13 cellular contexts compared by ENCODE assay signal in genomic region chr10:6228010-6228511, GRCh38. TPM values are rescaled to one million over a fixed set of nuclear protein-coding genes. Genes with fewer than 3 reads are reported as not detected.
DNase-seq lines count a peak whose midpoint lies in the region; ATAC-seq, FAIRE-seq and TF ChIP-seq lines count a peak whose summit lies in the region.
"Had no signal": no experiment of that assay in that cellular context is flagged by ENCODE, and none has a peak within 500 bp of the region (broad histone marks: within the 10 kb centered on the region; RNA-seq: fewer than 3 reads in every experiment).

No MANE protein-coding gene starts in this region.

- H3K4me3 Mint-ChIP-seq in chondrocyte (ENCODE audit: unreplicated experiment) = peak overlapping the region; percentile 24
- H3K4me3 Mint-ChIP-seq: WTC11 had no signal

- H3K9me3 ChIP-seq in GM23248 (ENCODE audit: low read depth) (no peaks in the 10 kb centered on the region), lower lobe of right lung (no peaks in the 10 kb centered on the region), small intestine (ENCODE audit: control insufficient read depth, low read depth) (no peaks in the 10 kb centered on the region)
- H3K9me3 ChIP-seq: body of pancreas, MG63 had no signal

- H3K4me3 ChIP-seq in GM23248 (no peak overlapping the region), lower lobe of right lung (no peak overlapping the region), small intestine (ENCODE audit: low read depth in 1 of 2, low read length in 2 of 2) (no peak overlapping the region)
- H3K4me3 ChIP-seq: body of pancreas, MG63 had no signal

- intact Hi-C loops in lower lobe of right lung (cut with DNase I) = no loop called here

- peaks cover 17% of the 10 kb centered on the region for H3K4me1 Mint-ChIP-seq in chondrocyte (ENCODE audit: low read depth)
- H3K4me1 Mint-ChIP-seq: WTC11 had no signal

- H2AFZ ChIP-seq in GM23248 = no peak overlapping the region

- no peaks in the 10 kb centered on the region for H3K9me3 Mint-ChIP-seq in chondrocyte (ENCODE audit: low read depth)
- H3K9me3 Mint-ChIP-seq: WTC11 had no signal

- WGBS in GM23248 (ENCODE audit: low coverage in 1 of 2, low lambda C conversion rate in 2 of 2, missing lambda C conversion rate in 2 of 2), 2 experiments = 87 to 93% methylated on average over 20 of the region's 20 CpGs
- 92 to 93% (median 92%) methylated on average over 20 of the region's 20 CpGs for WGBS in small intestine, 3 donors

- no peak for ATAC-seq in lower lobe of right lung
- no peak for ATAC-seq in HG03521 (IDR thresholded peaks at IDR 0.05; ENCODE audit: unreplicated experiment)
- ATAC-seq: body of pancreas, WTC11 had no signal

- H3K4me1 ChIP-seq in GM23248 (ENCODE audit: insufficient read depth) (no peaks in the 10 kb centered on the region), lower lobe of right lung (no peaks in the 10 kb centered on the region), small intestine (ENCODE audit: control insufficient read depth in 2 of 2, insufficient read depth in 1 of 2, low read depth in 1 of 2, low read length in 1 of 2) (no peaks in the 10 kb centered on the region)
- H3K4me1 ChIP-seq: body of pancreas had no signal

- H3K36me3 Mint-ChIP-seq in chondrocyte (ENCODE audit: low read depth) = peaks cover 41% of the 10 kb centered on the region

- H3K36me3 ChIP-seq in GM23248 (ENCODE audit: low read depth) (peaks cover 17% of the 10 kb centered on the region; the same call in 1 of the 2 replicates), lower lobe of right lung (peaks cover 100% of the 10 kb centered on the region), small intestine (ENCODE audit: control insufficient read depth in 2 of 2, insufficient read depth in 2 of 2, low read length in 2 of 2) (peaks cover 21 to 39% of the 10 kb centered on the region in 2 donors)

- DNase-seq in A172 (ENCODE audit: low spot score) (peak; percentile 63), GM23248 (peak; percentile 23), chondrocyte (ENCODE audit: low spot score) (no peak), lower lobe of right lung (peak; percentile 27), small intestine (no peak), HuH-7 (ENCODE audit: low spot score) (no peak), NCI-H524 treated with DMSO at 0.1 percent for 48 hours (lab: John Stamatoyannopoulos, UW) (no peak)
- DNase-seq: body of pancreas, GOT3, hypothalamus, MG63 had no signal

- H3K4me2 ChIP-seq in GM23248 (ENCODE audit: unreplicated experiment) = no peak overlapping the region

- no peaks in the 10 kb centered on the region for H3K9me2 ChIP-seq in GM23248 (ENCODE audit: insufficient read depth)

- peak overlapping the region; percentile 81 for H3K27ac Mint-ChIP-seq in chondrocyte (ENCODE audit: unreplicated experiment)
- H3K27ac Mint-ChIP-seq: WTC11 had no signal

- no peak overlapping the region for H3K9ac ChIP-seq in GM23248

- H3K27me3 Mint-ChIP-seq in chondrocyte (ENCODE audit: low read depth) = no peaks in the 10 kb centered on the region

- no peaks in the 10 kb centered on the region for H3K79me2 ChIP-seq in GM23248 (ENCODE audit: insufficient read depth)

- H3K27ac ChIP-seq in GM23248 = no peak overlapping the region
- H3K27ac ChIP-seq in lower lobe of right lung = no peak overlapping the region
- no peak overlapping the region for H3K27ac ChIP-seq in small intestine (ENCODE audit: low read depth in 1 of 2, low read length in 1 of 2)
- H3K27ac ChIP-seq: body of pancreas had no signal

- no peaks in the 10 kb centered on the region for H3F3A ChIP-seq in GM23248 (ENCODE audit: insufficient read depth)

- in situ Hi-C loops in GM23248 (cut with MboI) = no loop called here

- TF ChIP-seq CTCF in chondrocyte (IDR thresholded peaks at IDR 0.05) (no peak), lower lobe of right lung (IDR thresholded peaks at IDR 0.05) (no peak)

- no peaks in the 10 kb centered on the region for H4K20me1 ChIP-seq in GM23248 (ENCODE audit: insufficient read depth)

- FAIRE-seq in small intestine (lab: Jason Lieb, UNC) = no peak

- H3K27me3 ChIP-seq in GM23248 (replicated peaks; ENCODE audit: insufficient read depth) (no peaks in the 10 kb centered on the region), lower lobe of right lung (ENCODE audit: low read depth) (no peaks in the 10 kb centered on the region), small intestine (ENCODE audit: control insufficient read depth in 2 of 2, insufficient read depth in 2 of 2, low read length in 2 of 2) (no peaks in the 10 kb centered on the region)
- H3K27me3 ChIP-seq: body of pancreas, MG63 had no signal

RNA-seq across cellular contexts. Expression of gene PFKFB3, which starts 25.3 kb away (rescaled TPM):
- 12.2 and 16.5 TPM in 2 replicates for total RNA-seq in A172 (2014; rRNA removed; shearing (Covaris generic))
- total RNA-seq in GM23248 (2014; rRNA removed; shearing (Covaris generic)) = 14.5 and 23.6 TPM in 2 replicates
- 23.5 and 23.7 TPM in 2 replicates for polyA plus RNA-seq in GM23248 (2016; fragmentation: Nextera tagmentation; extraction: Ambion mirVana)
- 40.3 to 46.5 TPM (median 41.6 TPM) in 3 replicates for total RNA-seq in chondrocyte
- total RNA-seq in lower lobe of right lung = 78.5 TPM
- 10 to 100 TPM; 10.1 to 28.4 (median 17.0) TPM for polyA plus RNA-seq in small intestine

Comparison
In these comparisons a context has a peak if more than half of its experiments do, and no peak if none do; other contexts are left out.
1. DNase-seq: peak in A172 (single experiment), GM23248 (single experiment) and lower lobe of right lung (single experiment); none in chondrocyte (single experiment), small intestine (single experiment), HuH-7 (single experiment) and NCI-H524 treated with DMSO at 0.1 percent for 48 hours (single experiment).